1 cellular context compared by ENCODE assay signal in genomic region chr3:99923873-99924272, GRCh38.
TF ChIP-seq lines count a peak whose summit lies in the region.

No MANE protein-coding gene starts in this region.

TF ChIP-seq in HepG2, 621 proteins besides CTCF, POLR2A, EP300 and RAD21 (continued from another document):
- TF ChIP-seq LRRFIP1 (CRISPR knock-in tag; conservative IDR thresholded peaks at IDR 0.05) (no peak), AGO1 (IDR thresholded peaks at IDR 0.05; ENCODE audit: low read depth, low read length, poor library complexity, severe bottlenecking) (no peak), TCF7 (IDR thresholded peaks at IDR 0.05; ENCODE audit: low read depth) (peak; percentile 56; the same call in 1 of the 2 replicates), SOX13 (IDR thresholded peaks at IDR 0.05) (peak; percentile 45; the same call in 1 of the 2 replicates), SOX13 (CRISPR knock-in tag; conservative IDR thresholded peaks at IDR 0.05 in 1 of 2, IDR thresholded peaks at IDR 0.05 in 1 of 2) (peak in 1 of 2 experiments; percentile 75; a peak in 1 of 4 replicates), ZNF414 (CRISPR knock-in tag; IDR thresholded peaks at IDR 0.05) (no peak), KAT8 (CRISPR knock-in tag; IDR thresholded peaks at IDR 0.05) (peak; percentile 34; the same call in 1 of the 2 replicates), ZNF224 (CRISPR knock-in tag; IDR thresholded peaks at IDR 0.05) (no peak)
